Comparison of ENCODE assay signal across 8 cellular contexts in the genomic region with DNA sequence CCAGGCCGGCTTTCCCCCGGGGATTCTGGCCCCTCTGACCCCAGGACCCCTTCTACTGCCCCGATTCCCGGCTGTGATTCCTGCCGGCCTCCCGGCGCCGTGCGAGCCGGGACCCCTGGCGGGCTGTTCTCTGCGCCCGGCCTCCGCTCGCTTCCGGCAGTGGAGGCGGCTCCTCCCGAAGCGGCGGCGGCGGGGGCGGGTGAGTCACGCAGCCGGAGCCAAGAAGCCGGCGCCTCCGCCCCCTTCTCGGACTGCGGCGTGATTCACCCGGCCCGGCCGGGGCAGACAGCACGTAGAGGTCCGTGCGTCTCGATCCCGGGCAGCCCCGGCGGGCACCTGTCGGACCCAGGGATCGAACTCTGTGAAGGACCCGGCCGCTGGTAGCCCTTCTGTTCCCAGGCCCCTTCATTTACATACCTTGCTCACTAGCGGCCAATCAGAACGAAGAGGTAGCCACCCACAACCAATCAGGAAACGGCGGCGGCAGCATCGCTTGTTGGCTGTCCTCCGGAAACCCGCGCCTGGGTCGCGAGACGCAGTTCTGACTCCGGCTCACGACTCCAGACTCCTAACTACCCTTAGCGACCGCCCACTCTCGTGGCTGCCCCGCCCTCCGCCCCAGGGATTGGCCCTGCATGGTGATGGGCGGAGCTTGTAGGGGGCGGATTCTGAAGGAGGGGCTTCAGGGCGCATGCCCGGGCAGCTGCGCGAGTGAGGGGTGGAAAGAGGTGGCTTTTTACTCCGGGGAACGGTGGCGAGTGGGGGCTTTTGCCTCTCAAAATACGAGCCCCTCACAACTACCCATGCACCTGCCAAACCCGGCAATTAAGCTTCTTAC. TPM values are rescaled to one million over a fixed set of nuclear protein-coding genes. Genes with fewer than 3 reads are reported as not detected.
DNase-seq lines count a peak whose midpoint lies in the region; ATAC-seq lines count a peak whose summit lies in the region.

TSS of gene SERTAD1 (minus strand) at position 543 of the 838 bp plus-strand sequence. CDS start 2,446 bp downstream, outside the sequence.

- DNase-seq in COLO668 (lab: John Stamatoyannopoulos, UW; ENCODE audit: unreplicated experiment) (peak; percentile 98), HS-5 (ENCODE audit: low read depth) (peak; percentile 94), NK-92 (lab: John Stamatoyannopoulos, UW; ENCODE audit: unreplicated experiment) (peak; percentile 98), lung microvascular endothelial cell (ENCODE audit: low read depth in 2 of 2) (peak; percentile 100)
- peak; percentile 100 for DNase-seq in activated CD8-positive, alpha-beta memory T cell treated with anti-CD3 and anti-CD28 coated beads for 24 hours
- peak; percentile 100 for DNase-seq in effector CD4-positive, alpha-beta T cell
- DNase-seq in stimulated activated CD4-positive, alpha-beta T cell treated with anti-CD3 and anti-CD28 coated beads, TNF-alpha, amount 100 ng/mL, for 48 hours (ENCODE audit: low read depth in 3 of 3): peak; percentile 99 to 100 (median 100)

- peak; percentile 85 for ATAC-seq in GM19467 (IDR thresholded peaks at IDR 0.05; ENCODE audit: unreplicated experiment)

RNA-seq across cellular contexts. Expression of gene SERTAD1, which starts in this region (rescaled TPM):
- total RNA-seq in lung microvascular endothelial cell: 15.7 and 27.8 TPM in 2 replicates

Comparison
In these comparisons a context has a peak if more than half of its experiments do, and no peak if none do; other contexts are left out.
1. Peak in every context shown above with its lines: DNase-seq and ATAC-seq.